26 cellular contexts compared by ENCODE assay signal in the genomic region with DNA sequence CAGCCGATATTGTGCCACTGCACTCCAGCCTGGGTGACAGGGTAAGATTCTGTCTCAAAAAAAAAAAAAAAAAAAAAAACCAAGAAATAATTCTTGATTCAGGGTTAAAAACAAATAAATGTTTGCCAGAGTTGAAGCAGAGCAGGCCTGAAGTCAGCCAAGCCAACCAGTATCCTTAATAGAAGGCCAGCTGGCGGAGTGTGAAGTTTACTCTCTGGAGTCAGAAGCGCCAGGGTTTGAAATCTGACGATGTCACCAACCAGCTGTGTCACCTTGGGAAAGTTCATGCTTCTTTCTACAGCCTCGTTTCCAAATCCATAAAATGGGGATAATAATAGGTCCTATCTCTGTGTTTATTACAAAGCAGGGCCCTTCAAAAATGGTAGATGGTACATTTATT.
"Had no signal": no experiment of that assay in that cellular context is flagged by ENCODE, and none has a peak within 500 bp of the region (broad histone marks: within the 10 kb centered on the region; RNA-seq: fewer than 3 reads in every experiment).

No MANE protein-coding gene starts in this region.

- DNase-seq: activated CD4-positive, alpha-beta T cell treated with anti-CD3 and anti-CD28 coated beads for 4 hours; activated CD4-positive, alpha-beta T cell treated with anti-CD3 and anti-CD28 coated beads, Interleukin-2, amount 50 U/mL, for 48 hours; activated CD4-positive, CD25-positive, alpha-beta regulatory T cell; activated CD8-positive, alpha-beta memory T cell treated with anti-CD3 and anti-CD28 coated beads for 24 hours; activated effector memory CD4-positive, alpha-beta T cell treated with Interleukin-2 at 50 U/mL for 16 hours; activated naive CD4-positive, alpha-beta T cell treated with Interleukin-2 at 50 U/mL for 16 hours; anterior cingulate cortex; cerebellar nuclear complex; colonic mucosa; effector CD8-positive, alpha-beta T cell; esophagus squamous epithelium; hypothalamus; immature natural killer cell; kidney glomerular epithelial cell; left lung; mucosa of descending colon; stimulated activated CD4-positive, alpha-beta T cell treated with anti-CD3 and anti-CD28 coated beads, Interleukin-12 subunit alpha, Interleukin-12 subunit beta, amount 100 ng/mL, for 4 hours; stimulated activated CD4-positive, alpha-beta T cell treated with anti-CD3 and anti-CD28 coated beads, Interleukin-4, amount 100 ng/mL, for 24 hours; T-helper 1 cell; uterus had no signal

- H3K9me3 ChIP-seq: body of pancreas, colonic mucosa, esophagus squamous epithelium, left lung, mucosa of descending colon, uterus had no signal

- H3K4me1 ChIP-seq: body of pancreas, colonic mucosa, esophagus squamous epithelium, left lung, uterus had no signal

- ATAC-seq: body of pancreas; left lung; mucosa of descending colon; natural killer cell treated with Interleukin-12 subunit alpha and Interleukin-12 subunit beta and Interleukin-15 and Interleukin-18, amount 100 ng/mL, for 72 hours; sciatic nerve; stimulated activated effector memory CD8-positive, alpha-beta T cell treated with anti-CD3 and anti-CD28 coated beads, Interleukin-12 subunit alpha, Interleukin-12 subunit beta, amount 100 ng/mL, for 72 hours had no signal

- H3K4me3 ChIP-seq: body of pancreas, colonic mucosa, esophagus squamous epithelium, left lung, mucosa of descending colon, skin epidermis, uterus had no signal

- H3K36me3 ChIP-seq: colonic mucosa, esophagus squamous epithelium, left lung, uterus had no signal

- H3K27me3 ChIP-seq: body of pancreas, colonic mucosa, esophagus squamous epithelium, left lung, uterus had no signal

- H3K27ac ChIP-seq: body of pancreas, colonic mucosa, epithelial cell of prostate, esophagus squamous epithelium, left lung, skin epidermis, uterus had no signal
